8 cellular contexts compared by ENCODE assay signal in genomic region chr5:129767927-129768380, GRCh38. TPM values are rescaled to one million over a fixed set of nuclear protein-coding genes. Genes with fewer than 3 reads are reported as not detected.
DNase-seq lines count a peak whose midpoint lies in the region; ATAC-seq and TF ChIP-seq lines count a peak whose summit lies in the region.

No MANE protein-coding gene starts in this region.

- DNase-seq in ELF-1 (ENCODE audit: low read depth, low spot score) (peak; percentile 84), HUDEP-2 (lab: John Stamatoyannopoulos, UW; ENCODE audit: unreplicated experiment in 76 of 76) (peak in 65 of 76 experiments; percentile 1 to 87 (median 54)), NOMO-1 treated with dmso at 0.1 percent for 144 hours (lab: John Stamatoyannopoulos, UW; ENCODE audit: unreplicated experiment) (peak; percentile 72), natural killer cell (no peak), superior temporal gyrus (ENCODE audit: extremely low spot score) (peak; percentile 99)
- DNase-seq in activated CD8-positive, alpha-beta memory T cell treated with anti-CD3 and anti-CD28 coated beads, Interleukin-2, amount 50 U/mL, for 24 hours (ENCODE audit: extremely low read depth), result peak; percentile 33

- no peak overlapping the region for H3K27ac Mint-ChIP-seq in natural killer cell

- ATAC-seq in GM21619 (IDR thresholded peaks at IDR 0.05; ENCODE audit: unreplicated experiment) (peak; percentile 89), esophagus mucosa (peak; percentile 93), natural killer cell (peak; percentile 53 to 70 (median 64))

- intact Hi-C loops in natural killer cell (cut with micrococcal nuclease), result loop anchor here (2.0 to 5.0 kb wide), 2 partner anchors 863 to 1556 kb away; no protein-coding TSS in a partner anchor

- no peak overlapping the region for H3K4me3 Mint-ChIP-seq in natural killer cell

- peak; percentile 74 for TF ChIP-seq CTCF in natural killer cell (IDR thresholded peaks at IDR 0.05)

- no peaks in the 10 kb centered on the region for H3K9me3 Mint-ChIP-seq in natural killer cell

- H3K36me3 Mint-ChIP-seq in natural killer cell, result no peaks in the 10 kb centered on the region

- no peaks in the 10 kb centered on the region for H3K4me1 Mint-ChIP-seq in natural killer cell

- H3K27me3 Mint-ChIP-seq in natural killer cell (ENCODE audit: low read depth in 2 of 2), result no peaks in the 10 kb centered on the region

RNA-seq across cellular contexts. Expression of gene MINAR2, which starts 20.1 kb away (rescaled TPM):
- total RNA-seq in esophagus mucosa, result not detected
- total RNA-seq in natural killer cell, result not detected
